1 cellular context compared by ENCODE assay signal in genomic region chr5:171386006-171386671, GRCh38.
TF ChIP-seq lines count a peak whose summit lies in the region.

No MANE protein-coding gene starts in this region.

TF ChIP-seq in H1, 55 proteins besides CTCF, POLR2A, EP300 and RAD21:
- TF ChIP-seq CBX8 (IDR thresholded peaks at IDR 0.05; ENCODE audit: borderline replicate concordance, low read depth, low read length) = no peak
- TF ChIP-seq SAP30 (IDR thresholded peaks at IDR 0.05; ENCODE audit: insufficient read depth, insufficient replicate concordance, low read length) = no peak
- TF ChIP-seq, protein P1, sequence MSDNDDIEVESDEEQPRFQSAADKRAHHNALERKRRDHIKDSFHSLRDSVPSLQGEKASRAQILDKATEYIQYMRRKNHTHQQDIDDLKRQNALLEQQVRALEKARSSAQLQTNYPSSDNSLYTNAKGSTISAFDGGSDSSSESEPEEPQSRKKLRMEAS (IDR thresholded peaks at IDR 0.05) = no peak
- no peak for TF ChIP-seq ZNF274 (IDR thresholded peaks at IDR 0.05; ENCODE audit: borderline replicate concordance, extremely low read depth, low read length)
- no peak for TF ChIP-seq SP1 (IDR thresholded peaks at IDR 0.05; ENCODE audit: low read depth, low read length)
- TF ChIP-seq CREB1 (IDR thresholded peaks at IDR 0.05) = no peak
- TF ChIP-seq SP4 (IDR thresholded peaks at IDR 0.05; ENCODE audit: low read length) = no peak
- no peak for TF ChIP-seq CHD1 (IDR thresholded peaks at IDR 0.05; ENCODE audit: low read depth, low read length)
- no peak for TF ChIP-seq EZH2 (IDR thresholded peaks at IDR 0.05; ENCODE audit: low read depth, low read length, severe bottlenecking)
- TF ChIP-seq JUN (IDR thresholded peaks at IDR 0.05; ENCODE audit: low read depth, low read length) = no peak
- no peak for TF ChIP-seq TBP (IDR thresholded peaks at IDR 0.05; ENCODE audit: low read depth, low read length)
- no peak for TF ChIP-seq ATF2 (IDR thresholded peaks at IDR 0.05; ENCODE audit: low read length)
- no peak for TF ChIP-seq JUND (IDR thresholded peaks at IDR 0.05; ENCODE audit: low read length)
- TF ChIP-seq, protein P2, sequence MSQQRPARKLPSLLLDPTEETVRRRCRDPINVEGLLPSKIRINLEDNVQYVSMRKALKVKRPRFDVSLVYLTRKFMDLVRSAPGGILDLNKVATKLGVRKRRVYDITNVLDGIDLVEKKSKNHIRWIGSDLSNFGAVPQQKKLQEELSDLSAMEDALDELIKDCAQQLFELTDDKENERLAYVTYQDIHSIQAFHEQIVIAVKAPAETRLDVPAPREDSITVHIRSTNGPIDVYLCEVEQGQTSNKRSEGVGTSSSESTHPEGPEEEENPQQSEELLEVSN (IDR thresholded peaks at IDR 0.05) = no peak
- no peak for TF ChIP-seq SUZ12 (IDR thresholded peaks at IDR 0.05; ENCODE audit: low read length)
- no peak for TF ChIP-seq RXRA (IDR thresholded peaks at IDR 0.05; ENCODE audit: insufficient read depth, low read depth, low read length)
- TF ChIP-seq, protein P3, sequence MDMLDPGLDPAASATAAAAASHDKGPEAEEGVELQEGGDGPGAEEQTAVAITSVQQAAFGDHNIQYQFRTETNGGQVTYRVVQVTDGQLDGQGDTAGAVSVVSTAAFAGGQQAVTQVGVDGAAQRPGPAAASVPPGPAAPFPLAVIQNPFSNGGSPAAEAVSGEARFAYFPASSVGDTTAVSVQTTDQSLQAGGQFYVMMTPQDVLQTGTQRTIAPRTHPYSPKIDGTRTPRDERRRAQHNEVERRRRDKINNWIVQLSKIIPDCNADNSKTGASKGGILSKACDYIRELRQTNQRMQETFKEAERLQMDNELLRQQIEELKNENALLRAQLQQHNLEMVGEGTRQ (IDR thresholded peaks at IDR 0.05; ENCODE audit: low read length) = no peak
- no peak for TF ChIP-seq BACH1 (IDR thresholded peaks at IDR 0.05; ENCODE audit: low read length)
- TF ChIP-seq CBX5 (IDR thresholded peaks at IDR 0.05; ENCODE audit: low read depth, low read length) = no peak
- TF ChIP-seq NANOG (IDR thresholded peaks at IDR 0.05; ENCODE audit: insufficient read depth, low read depth, low read length, poor library complexity, severe bottlenecking) = no peak
